1 cellular context compared by ENCODE assay signal in the genomic region with DNA sequence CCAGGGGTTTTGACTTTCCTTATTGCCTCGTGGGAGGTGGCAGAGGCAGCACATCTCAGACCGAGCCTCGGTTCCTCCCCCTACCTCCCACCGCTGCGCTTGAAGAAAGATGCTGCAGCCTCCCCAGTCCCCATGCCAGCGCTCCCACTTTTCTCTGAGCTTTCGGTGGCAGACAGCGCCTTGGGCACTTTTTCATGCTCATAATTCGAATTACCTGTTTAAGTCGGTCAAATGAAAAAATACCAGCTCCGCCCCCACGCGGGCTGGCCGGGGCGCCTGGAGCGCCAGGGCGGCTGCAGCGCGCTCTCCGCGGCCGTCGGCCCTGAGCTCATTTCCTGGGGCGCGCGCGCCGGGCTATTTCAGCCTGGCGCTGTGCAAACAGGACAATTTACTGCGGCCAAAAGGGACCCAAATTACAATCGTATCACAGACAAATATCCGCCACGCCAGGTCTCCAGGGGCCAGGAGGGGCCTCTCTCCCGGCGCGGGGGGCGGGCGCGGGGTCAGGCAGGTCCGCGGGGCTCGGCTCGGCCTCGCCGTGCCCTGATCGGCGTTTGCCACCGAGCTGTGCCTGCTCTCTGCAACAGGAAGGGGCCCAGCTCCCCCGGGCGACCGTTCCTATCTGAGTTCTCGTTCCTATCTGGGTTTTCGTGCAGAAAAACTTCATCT.
A peak's percentile ranks its signal among the peaks of the same experiment; 100 is the strongest.
TF ChIP-seq lines count a peak whose summit lies in the region.

No MANE protein-coding gene starts in this region.

TF ChIP-seq in HEK293, 187 proteins besides CTCF, POLR2A, EP300 and RAD21 (continued from another document):
- TF ChIP-seq ZNF274 (IDR thresholded peaks at IDR 0.05; ENCODE audit: low read length) (no peak), ZNF274 (tag by site-specific recombination; IDR thresholded peaks at IDR 0.05; ENCODE audit: borderline replicate concordance) (no peak), ZFHX2 (tag by site-specific recombination; conservative IDR thresholded peaks at IDR 0.05) (peak; percentile 65), SP7 (tag by site-specific recombination; IDR thresholded peaks at IDR 0.05) (no peak), ZSCAN30 (tag by site-specific recombination; IDR thresholded peaks at IDR 0.05) (peak; percentile 41; the same call in 1 of the 2 replicates), ZNF184 (tag by site-specific recombination; IDR thresholded peaks at IDR 0.05) (no peak)
- TF ChIP-seq, protein P1, sequence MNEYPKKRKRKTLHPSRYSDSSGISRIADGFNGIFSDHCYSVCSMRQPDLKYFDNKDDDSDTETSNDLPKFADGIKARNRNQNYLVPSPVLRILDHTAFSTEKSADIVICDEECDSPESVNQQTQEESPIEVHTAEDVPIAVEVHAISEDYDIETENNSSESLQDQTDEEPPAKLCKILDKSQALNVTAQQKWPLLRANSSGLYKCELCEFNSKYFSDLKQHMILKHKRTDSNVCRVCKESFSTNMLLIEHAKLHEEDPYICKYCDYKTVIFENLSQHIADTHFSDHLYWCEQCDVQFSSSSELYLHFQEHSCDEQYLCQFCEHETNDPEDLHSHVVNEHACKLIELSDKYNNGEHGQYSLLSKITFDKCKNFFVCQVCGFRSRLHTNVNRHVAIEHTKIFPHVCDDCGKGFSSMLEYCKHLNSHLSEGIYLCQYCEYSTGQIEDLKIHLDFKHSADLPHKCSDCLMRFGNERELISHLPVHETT (tag by site-specific recombination; IDR thresholded peaks at IDR 0.05), result no peak
